8 cellular contexts compared by ENCODE assay signal in the genomic region with DNA sequence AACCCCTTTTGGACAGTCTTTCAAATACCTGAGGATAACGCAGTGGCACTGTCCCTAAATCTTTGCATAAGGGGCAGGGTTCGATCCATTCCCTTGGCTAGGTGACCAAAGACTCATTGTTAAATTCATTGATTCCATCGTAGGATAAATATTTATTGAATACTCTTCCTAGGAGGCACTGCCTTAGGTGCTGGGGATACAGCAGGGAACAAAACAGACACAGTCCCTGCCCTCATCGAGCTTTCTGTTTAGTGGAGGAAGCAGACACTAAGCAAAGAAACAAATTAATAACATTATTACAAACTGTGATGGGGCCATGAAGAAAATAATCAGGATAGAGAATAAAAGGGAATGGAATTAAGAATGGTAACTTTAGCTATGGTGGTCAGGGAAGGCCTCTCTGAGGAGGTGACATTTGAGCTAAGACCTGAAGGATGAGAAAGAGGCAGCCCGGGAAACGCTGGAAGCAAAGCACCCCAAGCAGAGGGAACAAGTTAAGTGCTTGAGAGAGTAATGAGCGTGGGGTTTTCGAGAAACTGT. TPM values are rescaled to one million over a fixed set of nuclear protein-coding genes. Genes with fewer than 3 reads are reported as not detected.
A peak's percentile ranks its signal among the peaks of the same experiment; 100 is the strongest.
DNase-seq lines count a peak whose midpoint lies in the region; ATAC-seq and TF ChIP-seq lines count a peak whose summit lies in the region.

No MANE protein-coding gene starts in this region.

- H3K79me2 ChIP-seq in OCI-LY3 (ENCODE audit: low read length), result peaks cover 19% of the 10 kb centered on the region

- POLR2A ChIA-PET in CD4-positive, alpha-beta T cell (lab: Charles Lee), result interaction anchor here (0.9 to 6.0 kb wide), 20 partner anchors 9 to 219 kb away, joined by 3 to 80 read pairs (median 13); a partner anchor contains a TSS

- peak overlapping the region; percentile 6; the same call in 1 of the 2 replicates for H2AFZ ChIP-seq in OCI-LY3 (ENCODE audit: low read depth, low read length)
- H2AFZ ChIP-seq in neuron (ENCODE audit: low read depth, low read length), result no peak overlapping the region

- peak overlapping the region; percentile 95 for H3K4me3 Mint-ChIP-seq in CD4-positive, alpha-beta T cell
- peak overlapping the region; percentile 77 for H3K4me3 Mint-ChIP-seq in endodermal cell

- intact Hi-C loops in CD4-positive, alpha-beta T cell (cut with DNase I, micrococcal nuclease), result loop anchor here in 1 of 2 experiments (5.0 kb wide), 1 partner anchor 51 kb away; a partner anchor contains a TSS

- no peaks in the 10 kb centered on the region for H3K9me3 Mint-ChIP-seq in CD4-positive, alpha-beta T cell
- no peaks in the 10 kb centered on the region for H3K9me3 Mint-ChIP-seq in endodermal cell

- no peaks in the 10 kb centered on the region for H4K20me1 ChIP-seq in OCI-LY3 (ENCODE audit: insufficient read depth, low read length)

- no peak for DNase-seq in CD4-positive, alpha-beta T cell
- no peak for DNase-seq in endodermal cell
- no peak for DNase-seq in effector CD8-positive, alpha-beta T cell (lab: John Stamatoyannopoulos, UW)
- DNase-seq in NCI-H1048 (lab: John Stamatoyannopoulos, UW), result no peak
- no peak for DNase-seq in iPS-NIHi7 (ENCODE audit: extremely low spot score)

- peak overlapping the region; percentile 88 for H3K27ac ChIP-seq in CD4-positive, alpha-beta T cell (ENCODE audit: low read depth, low read length)
- peak overlapping the region; percentile 77 for H3K27ac ChIP-seq in OCI-LY3 (ENCODE audit: low read length)
- peak overlapping the region; percentile 74 for H3K27ac ChIP-seq in endodermal cell (ENCODE audit: low read depth, low read length)

- H3K4me1 Mint-ChIP-seq in CD4-positive, alpha-beta T cell (ENCODE audit: low read depth), result peaks cover 27% of the 10 kb centered on the region
- H3K4me1 Mint-ChIP-seq in endodermal cell, result peaks cover 13% of the 10 kb centered on the region

- H3K4me3 ChIP-seq in OCI-LY3 (ENCODE audit: low read length) (peak overlapping the region; percentile 83), endodermal cell (ENCODE audit: low read length) (peak overlapping the region; percentile 91), neuron (ENCODE audit: low read length) (peak overlapping the region; percentile 82)

- H3K36me3 Mint-ChIP-seq in CD4-positive, alpha-beta T cell (ENCODE audit: low read depth), result peaks cover 57% of the 10 kb centered on the region
- H3K36me3 Mint-ChIP-seq in endodermal cell (ENCODE audit: low read depth), result peaks cover 30% of the 10 kb centered on the region

- H3K4me1 ChIP-seq in OCI-LY3 (ENCODE audit: low read length) (peaks cover 14% of the 10 kb centered on the region), endodermal cell (ENCODE audit: control insufficient read depth, insufficient read depth, low read length) (no peaks in the 10 kb centered on the region), neuron (ENCODE audit: insufficient read depth, low read length) (peaks cover 11% of the 10 kb centered on the region)

- peak overlapping the region; percentile 100 for H3K4me2 ChIP-seq in OCI-LY3 (ENCODE audit: low read length)

- CTCF ChIA-PET in CD4-positive, alpha-beta T cell (lab: Charles Lee), result interaction anchor here (1.0 to 3.6 kb wide), 6 partner anchors 8 to 165 kb away, joined by 3 to 10 read pairs (median 5); a partner anchor contains a TSS

- H3K9ac ChIP-seq in OCI-LY3 (ENCODE audit: low read length) (peak overlapping the region; percentile 87), endodermal cell (ENCODE audit: extremely low read depth, low read length, poor library complexity, severe bottlenecking) (peak overlapping the region; percentile 68)

- no peak for TF ChIP-seq CTCF in CD4-positive, alpha-beta T cell (IDR thresholded peaks at IDR 0.05)
- TF ChIP-seq CTCF in OCI-LY3 (IDR thresholded peaks at IDR 0.05; ENCODE audit: low read depth, low read length), result no peak
- TF ChIP-seq CTCF in endodermal cell (conservative IDR thresholded peaks at IDR 0.05), result no peak

- no peaks in the 10 kb centered on the region for H3K27me3 ChIP-seq in CD4-positive, alpha-beta T cell (ENCODE audit: control insufficient read depth, insufficient read depth, low read length)
- no peaks in the 10 kb centered on the region for H3K27me3 ChIP-seq in OCI-LY3 (ENCODE audit: low read depth, low read length)
- no peaks in the 10 kb centered on the region for H3K27me3 ChIP-seq in endodermal cell (ENCODE audit: control insufficient read depth, insufficient read depth, low read length, poor library complexity, severe bottlenecking)
- no peaks in the 10 kb centered on the region for H3K27me3 ChIP-seq in neuron (ENCODE audit: insufficient read depth, low read length)

- 37 to 38% methylated on average over 7 of the region's 8 CpGs for WGBS in endodermal cell (ENCODE audit: insufficient coverage in 1 of 2, insufficient read length in 1 of 2), 2 experiments

- H3K27ac Mint-ChIP-seq in CD4-positive, alpha-beta T cell, result peak overlapping the region; percentile 89
- peak overlapping the region; percentile 89 for H3K27ac Mint-ChIP-seq in endodermal cell

- no peak for ATAC-seq in CD4-positive, alpha-beta T cell (ENCODE audit: poor library complexity)
- no peak for ATAC-seq in HG02885 (IDR thresholded peaks at IDR 0.05; ENCODE audit: poor library complexity, unreplicated experiment)

- H3K36me3 ChIP-seq in OCI-LY3 (replicated peaks; ENCODE audit: low read depth, low read length), result peaks cover 24% of the 10 kb centered on the region
- H3K36me3 ChIP-seq in endodermal cell (ENCODE audit: control insufficient read depth, insufficient read depth, low read length), result peaks cover 18% of the 10 kb centered on the region
- peaks cover 29% of the 10 kb centered on the region for H3K36me3 ChIP-seq in neuron (ENCODE audit: insufficient read depth, low read length)

- H3K9me3 ChIP-seq in CD4-positive, alpha-beta T cell (ENCODE audit: control insufficient read depth, low read length), result no peaks in the 10 kb centered on the region
- H3K9me3 ChIP-seq in OCI-LY3 (ENCODE audit: insufficient read depth, low read length), result no peaks in the 10 kb centered on the region
- no peaks in the 10 kb centered on the region for H3K9me3 ChIP-seq in endodermal cell (ENCODE audit: control insufficient read depth, low read length)
- H3K9me3 ChIP-seq in neuron (ENCODE audit: low read length), result no peaks in the 10 kb centered on the region

- H3K27me3 Mint-ChIP-seq in CD4-positive, alpha-beta T cell, result no peaks in the 10 kb centered on the region
- no peaks in the 10 kb centered on the region for H3K27me3 Mint-ChIP-seq in endodermal cell (ENCODE audit: insufficient read depth)

RNA-seq across cellular contexts. Expression of a gene that starts 0.7 kb away (rescaled TPM):
- 10 to 100 TPM; 47.2 to 49.5 TPM for total RNA-seq in CD4-positive, alpha-beta T cell
- total RNA-seq in endodermal cell, result 10 to 100 TPM; 38.6 to 53.9 TPM
- 35.8 TPM for polyA plus RNA-seq in endodermal cell (2013, experiment 1 of 2)
- polyA plus RNA-seq in endodermal cell (2013, experiment 2 of 2), result 35.8 TPM

RNA-seq across cellular contexts. Expression of a gene that starts 8.0 kb away (rescaled TPM):
- total RNA-seq in CD4-positive, alpha-beta T cell, result under 1 TPM; 0.42 to 0.71 TPM
- total RNA-seq in endodermal cell, result 1 to 10 TPM in 1 of 2 donors, under 1 TPM in 1; 0.71 to 1.3 TPM
- 0.71 TPM for polyA plus RNA-seq in endodermal cell (2013, experiment 1 of 2)
- 1.2 TPM for polyA plus RNA-seq in endodermal cell (2013, experiment 2 of 2)

RNA-seq across cellular contexts. Expression of a gene that starts 8.5 kb away (rescaled TPM):
- total RNA-seq in CD4-positive, alpha-beta T cell, result 100 to 1,000 TPM; 142 to 144 TPM
- 10 to 100 TPM; 51.5 to 57.7 TPM for total RNA-seq in endodermal cell
- polyA plus RNA-seq in endodermal cell (2013, experiment 1 of 2), result 27.2 TPM
- polyA plus RNA-seq in endodermal cell (2013, experiment 2 of 2), result 23.1 TPM

RNA-seq across cellular contexts. Expression of a gene that starts 19.4 kb away (rescaled TPM):
- 100 to 1,000 TPM; 167 to 172 TPM for total RNA-seq in CD4-positive, alpha-beta T cell
- total RNA-seq in endodermal cell, result 100 to 1,000 TPM; 131 to 155 TPM
- polyA plus RNA-seq in endodermal cell (2013, experiment 1 of 2), result 118 TPM
- polyA plus RNA-seq in endodermal cell (2013, experiment 2 of 2), result 114 TPM

RNA-seq across cellular contexts. Expression of a gene that starts 25.3 kb away (rescaled TPM):
- total RNA-seq in CD4-positive, alpha-beta T cell, result 100 to 1,000 TPM; 181 to 182 TPM
- total RNA-seq in endodermal cell, result 100 to 1,000 TPM; 377 to 402 TPM
- polyA plus RNA-seq in endodermal cell (2013, experiment 1 of 2), result 276 TPM
- 258 TPM for polyA plus RNA-seq in endodermal cell (2013, experiment 2 of 2)
